In the genomic region with DNA sequence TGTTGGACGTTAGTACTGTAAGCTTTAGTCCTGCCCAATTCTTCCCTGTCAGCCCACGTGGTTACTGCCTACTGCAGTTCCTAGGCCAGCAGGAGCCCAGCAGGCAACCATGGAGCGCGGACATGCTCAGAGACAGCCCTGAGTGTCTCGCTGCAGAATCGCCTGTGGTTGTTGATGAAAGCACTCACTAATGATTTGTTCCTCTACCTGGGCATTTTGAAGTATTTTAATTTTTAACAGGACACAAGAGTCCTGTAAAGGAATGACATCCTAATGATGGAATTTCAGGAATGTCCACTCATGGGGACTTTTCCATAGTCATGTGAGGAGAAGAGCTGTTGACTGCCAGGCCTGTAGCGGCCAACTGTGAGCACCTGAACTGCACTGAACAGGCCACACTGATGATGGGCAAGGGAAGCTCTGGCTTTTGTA, we compare ENCODE assay signal across 14 cellular contexts. TPM values are rescaled to one million over a fixed set of nuclear protein-coding genes. Genes with fewer than 3 reads are reported as not detected.
DNase-seq lines count a peak whose midpoint lies in the region; ATAC-seq and TF ChIP-seq lines count a peak whose summit lies in the region.
"Had no signal": no experiment of that assay in that cellular context is flagged by ENCODE, and none has a peak within 500 bp of the region (broad histone marks: within the 10 kb centered on the region; RNA-seq: fewer than 3 reads in every experiment).

No MANE protein-coding gene starts in this region.

- peaks cover 15% of the 10 kb centered on the region for H3K36me3 Mint-ChIP-seq in Caco-2 (ENCODE audit: insufficient read depth, unreplicated experiment)
- peaks cover 7% of the 10 kb centered on the region for H3K36me3 Mint-ChIP-seq in endodermal cell (ENCODE audit: low read depth)

- intact Hi-C loops in Caco-2 (cut with micrococcal nuclease; ENCODE audit: unreplicated experiment) = no loop called here

- ATAC-seq in GM18867 (IDR thresholded peaks at IDR 0.05; ENCODE audit: unreplicated experiment) = no peak
- ATAC-seq: activated CD4-positive, CD25-positive, alpha-beta regulatory T cell treated with anti-CD3 and anti-CD28 coated beads, Interleukin-2, amount 50 U/mL, for 24 hours; activated T-cell treated with anti-CD3 and anti-CD28 coated beads, Interleukin-2, amount 50 U/mL, for 4 hours; SK-N-SH treated with all-trans-retinoic acid at 6 μM for 48 hours had no signal

- DNase-seq in Caco-2 (peak; percentile 42 to 56), HuH-7 (ENCODE audit: low spot score) (peak; percentile 24), endodermal cell (peak; percentile 78), epidermal melanocyte (ENCODE audit: insufficient read length, low spot score) (no peak), CD1c-positive myeloid dendritic cell (ENCODE audit: extremely low spot score) (no peak)
- no peak for DNase-seq in effector CD4-positive, alpha-beta T cell
- DNase-seq: activated T-cell treated with anti-CD3 and anti-CD28 coated beads, Interleukin-2, amount 50 U/mL, for 4 hours; central memory CD4-positive, alpha-beta T cell; GOT3 had no signal

- H3K4me1 ChIP-seq in Caco-2 = peaks cover 23% of the 10 kb centered on the region
- H3K4me1 ChIP-seq in endodermal cell (ENCODE audit: control insufficient read depth, insufficient read depth, low read length) = no peaks in the 10 kb centered on the region
- no peaks in the 10 kb centered on the region for H3K4me1 ChIP-seq in mesodermal cell (ENCODE audit: control insufficient read depth, insufficient read depth, low read length, poor library complexity, severe bottlenecking)

- H3K27ac ChIP-seq in endodermal cell (ENCODE audit: low read depth, low read length) = peak overlapping the region; percentile 51
- H3K27ac ChIP-seq in mesodermal cell (ENCODE audit: low read depth, low read length, severe bottlenecking) = peak overlapping the region; percentile 54
- H3K27ac ChIP-seq: BLaER1 had no signal

- H3K4me3 ChIP-seq in Caco-2 (ENCODE audit: low read depth, low read length) (no peak overlapping the region), endodermal cell (ENCODE audit: low read length) (no peak overlapping the region), mesodermal cell (ENCODE audit: extremely low read depth, insufficient read depth, low read length, poor library complexity, severe bottlenecking) (no peak overlapping the region)
- H3K4me3 ChIP-seq: BLaER1 had no signal

- H3K4me1 Mint-ChIP-seq in Caco-2 (ENCODE audit: low read depth, unreplicated experiment) (peaks cover 16% of the 10 kb centered on the region), endodermal cell (peaks cover 7% of the 10 kb centered on the region)

- BruUV-seq in Caco-2 (replicated peaks; lab: Mats Ljungman, UMichigan) = no TSS peak

- H3K36me3 ChIP-seq in Caco-2 (ENCODE audit: control insufficient read depth, insufficient read depth, low read length) = no peaks in the 10 kb centered on the region
- H3K36me3 ChIP-seq in endodermal cell (ENCODE audit: control insufficient read depth, insufficient read depth, low read length) = no peaks in the 10 kb centered on the region
- no peaks in the 10 kb centered on the region for H3K36me3 ChIP-seq in mesodermal cell (ENCODE audit: control insufficient read depth, insufficient read depth, low read length)
- H3K36me3 ChIP-seq: BLaER1 had no signal

- 38 to 53% methylated on average over 7 of the region's 7 CpGs for WGBS in endodermal cell (ENCODE audit: insufficient coverage in 1 of 2, insufficient read length in 1 of 2), 2 experiments
- 25 to 36% methylated on average over 3 to 6 of the region's 7 CpGs for WGBS in mesodermal cell (ENCODE audit: insufficient coverage in 2 of 2), 2 experiments

- H3K4me3 Mint-ChIP-seq in Caco-2 (ENCODE audit: unreplicated experiment) (peak overlapping the region; percentile 50), endodermal cell (no peak overlapping the region)
- H3K4me3 Mint-ChIP-seq: activated T-cell treated with anti-CD3 and anti-CD28 coated beads, Interleukin-2, amount 50 U/mL, for 4 hours had no signal

- H3K27me3 ChIP-seq in Caco-2 (replicated peaks; ENCODE audit: control insufficient read depth, insufficient read depth, low read length) (no peaks in the 10 kb centered on the region), endodermal cell (ENCODE audit: control insufficient read depth, insufficient read depth, low read length, poor library complexity, severe bottlenecking) (no peaks in the 10 kb centered on the region)
- H3K27me3 ChIP-seq: BLaER1 had no signal

- POLR2A ChIA-PET in Caco-2 (lab: Charles Lee) = interaction anchor here (0.5 kb wide), 1 partner anchor 812 kb away, joined by 6 read pairs; no protein-coding TSS in a partner anchor

- CTCF ChIA-PET in Caco-2 (lab: Charles Lee) = no interaction called here

- no peak for TF ChIP-seq CTCF in Caco-2 (IDR thresholded peaks at IDR 0.05; ENCODE audit: insufficient read depth in 1 of 2, low read depth in 1 of 2, low read length in 1 of 2, severe bottlenecking in 1 of 2, unreplicated experiment in 1 of 2)
- no peak for TF ChIP-seq CTCF in endodermal cell (conservative IDR thresholded peaks at IDR 0.05)

- no peaks in the 10 kb centered on the region for H3K27me3 Mint-ChIP-seq in Caco-2 (ENCODE audit: insufficient read depth, unreplicated experiment)
- H3K27me3 Mint-ChIP-seq in endodermal cell (ENCODE audit: insufficient read depth) = no peaks in the 10 kb centered on the region

- H3K9me3 ChIP-seq in Caco-2 (peaks cover 21% of the 10 kb centered on the region), endodermal cell (ENCODE audit: control insufficient read depth, low read length) (peaks cover 9% of the 10 kb centered on the region), mesodermal cell (ENCODE audit: control insufficient read depth, low read length) (peaks cover 8% of the 10 kb centered on the region)

- no peak overlapping the region for H3K9ac ChIP-seq in endodermal cell (ENCODE audit: extremely low read depth, low read length, poor library complexity, severe bottlenecking)
- H3K9ac ChIP-seq: BLaER1 had no signal

- H3K9me3 Mint-ChIP-seq in Caco-2 (ENCODE audit: unreplicated experiment) (peaks cover 25% of the 10 kb centered on the region), endodermal cell (peaks cover 12% of the 10 kb centered on the region)

- peak overlapping the region; percentile 90 for H3K27ac Mint-ChIP-seq in Caco-2 (ENCODE audit: unreplicated experiment)
- no peak overlapping the region for H3K27ac Mint-ChIP-seq in endodermal cell

RNA-seq across cellular contexts. Expression of a gene that starts 44.1 kb away (rescaled TPM):
- 2.4 and 3.7 TPM in 2 replicates for total RNA-seq in Caco-2 (2022)
- 1 to 10 TPM; 1.3 to 4.6 TPM for total RNA-seq in endodermal cell
- polyA plus RNA-seq in endodermal cell (2013, experiment 1 of 2) = 5.8 TPM
- 4.1 TPM for polyA plus RNA-seq in endodermal cell (2013, experiment 2 of 2)
- 1.7 TPM for polyA plus RNA-seq in mesodermal cell (2013, experiment 1 of 2)
- polyA plus RNA-seq in mesodermal cell (2013, experiment 2 of 2) = 1.8 TPM

Comparison
In these comparisons a context has a peak if more than half of its experiments do, and no peak if none do; other contexts are left out.
1. DNase-seq: peak in Caco-2 (2 of 2), HuH-7 (single experiment) and endodermal cell (single experiment); none in epidermal melanocyte (single experiment), CD1c-positive myeloid dendritic cell (single experiment) and effector CD4-positive, alpha-beta T cell (single experiment).